In the genomic region with DNA sequence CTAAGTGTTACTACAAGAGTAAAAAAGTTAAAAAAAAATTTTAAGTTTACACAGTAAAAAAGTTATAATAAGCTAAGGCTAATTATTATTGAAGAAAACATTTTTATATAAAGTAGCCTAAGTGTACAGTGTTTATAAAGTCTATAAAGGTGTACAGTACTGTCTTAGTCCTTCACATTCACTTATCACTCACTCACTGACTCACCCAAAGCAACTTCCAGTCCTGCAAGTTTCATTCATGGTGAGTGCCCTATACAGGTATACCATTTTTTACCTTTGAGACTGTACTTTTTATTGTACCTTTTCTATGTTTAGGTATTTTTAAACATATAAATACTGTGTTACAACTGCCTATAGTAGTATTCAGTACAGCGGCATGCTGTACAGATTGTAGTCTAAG, we compare ENCODE assay signal across 26 cellular contexts.
"Had no signal": no experiment of that assay in that cellular context is flagged by ENCODE, and none has a peak within 500 bp of the region (broad histone marks: within the 10 kb centered on the region; RNA-seq: fewer than 3 reads in every experiment).

No MANE protein-coding gene starts in this region.

- H3K4me3 Mint-ChIP-seq: memory B cell; naive thymus-derived CD4-positive, alpha-beta T cell; natural killer cell treated with Interleukin-12 subunit alpha and Interleukin-12 subunit beta and Interleukin-15 and Interleukin-18, amount 100 ng/mL, for 72 hours; stimulated activated memory B cell treated with anti-CD40 and anti-IgM and Interleukin-4, amounts not matched to agents 10 μg/mL and 1 μg/mL and 100 μg/mL, for 72 hours; stimulated activated naive CD8-positive, alpha-beta T cell treated with anti-CD3 and anti-CD28 coated beads, Interleukin-15, amount 100 ng/mL, for 72 hours; type B pancreatic cell had no signal

- H3K4me1 Mint-ChIP-seq: memory B cell; stimulated activated memory B cell treated with anti-CD40 and anti-IgM and Interleukin-4, amounts not matched to agents 10 μg/mL and 1 μg/mL and 100 μg/mL, for 72 hours had no signal

- H3K4me1 ChIP-seq: left lung, lower lobe of right lung, right atrium auricular region, right lobe of liver, tibial nerve, uterus had no signal

- H3K4me3 ChIP-seq: left lung, lower lobe of right lung, mucosa of descending colon, ovary, right atrium auricular region, right lobe of liver, smooth muscle cell, tibial nerve, uterus had no signal

- H3K36me3 ChIP-seq: uterus had no signal

- H3K27me3 ChIP-seq: left lung, ovary, right atrium auricular region, right lobe of liver, tibial nerve, uterus had no signal

- H3K4me2 ChIP-seq: smooth muscle cell had no signal

- H3K27me3 Mint-ChIP-seq: memory B cell; naive thymus-derived CD4-positive, alpha-beta T cell; natural killer cell treated with Interleukin-12 subunit alpha and Interleukin-12 subunit beta and Interleukin-15 and Interleukin-18, amount 100 ng/mL, for 72 hours; progenitor cell of endocrine pancreas; stimulated activated memory B cell treated with anti-CD40 and anti-IgM and Interleukin-4, amounts not matched to agents 10 μg/mL and 1 μg/mL and 100 μg/mL, for 72 hours; stimulated activated naive CD8-positive, alpha-beta T cell treated with anti-CD3 and anti-CD28 coated beads, Interleukin-15, amount 100 ng/mL, for 72 hours; type B pancreatic cell had no signal

- H3K9me3 ChIP-seq: lower lobe of right lung, ovary, uterus had no signal

- DNase-seq: hippocampal formation; kidney glomerular epithelial cell; left colon; left lung; lower lobe of right lung; midbrain; mucosa of descending colon; naive thymus-derived CD4-positive, alpha-beta T cell; ovary; right lobe of liver; stimulated activated CD4-positive, alpha-beta T cell treated with anti-CD3 and anti-CD28 coated beads, Interleukin-1b, Interleukin-23, amount 100 ng/mL, for 48 hours; stimulated activated CD4-positive, alpha-beta T cell treated with anti-CD3 and anti-CD28 coated beads, Interleukin-2, amount 100 ng/mL, for 48 hours; stimulated activated CD4-positive, alpha-beta T cell treated with anti-CD3 and anti-CD28 coated beads, Interleukin-4, amount 100 ng/mL, for 4 hours; stimulated activated CD8-positive, alpha-beta memory T cell treated with anti-CD3 and anti-CD28 coated beads, Interleukin-4, amount 100 ng/mL, for 48 hours; stimulated activated naive CD4-positive, alpha-beta T cell treated with Interleukin-2 at 50 U/mL for 16 hours; stimulated activated naive CD8-positive, alpha-beta T cell treated with anti-CD3 and anti-CD28 coated beads, Interleukin-15, amount 100 ng/mL, for 72 hours; substantia nigra; uterus had no signal

- H3K27ac Mint-ChIP-seq: memory B cell; naive thymus-derived CD4-positive, alpha-beta T cell; natural killer cell treated with Interleukin-12 subunit alpha and Interleukin-12 subunit beta and Interleukin-15 and Interleukin-18, amount 100 ng/mL, for 72 hours; progenitor cell of endocrine pancreas; stimulated activated memory B cell treated with anti-CD40 and anti-IgM and Interleukin-4, amounts not matched to agents 10 μg/mL and 1 μg/mL and 100 μg/mL, for 72 hours; stimulated activated naive CD8-positive, alpha-beta T cell treated with anti-CD3 and anti-CD28 coated beads, Interleukin-15, amount 100 ng/mL, for 72 hours; type B pancreatic cell had no signal

- H3K27ac ChIP-seq: left lung, lower lobe of right lung, ovary, right atrium auricular region, right lobe of liver, tibial nerve, uterus had no signal
